Comparison of ENCODE assay signal across 17 cellular contexts in the genomic region with DNA sequence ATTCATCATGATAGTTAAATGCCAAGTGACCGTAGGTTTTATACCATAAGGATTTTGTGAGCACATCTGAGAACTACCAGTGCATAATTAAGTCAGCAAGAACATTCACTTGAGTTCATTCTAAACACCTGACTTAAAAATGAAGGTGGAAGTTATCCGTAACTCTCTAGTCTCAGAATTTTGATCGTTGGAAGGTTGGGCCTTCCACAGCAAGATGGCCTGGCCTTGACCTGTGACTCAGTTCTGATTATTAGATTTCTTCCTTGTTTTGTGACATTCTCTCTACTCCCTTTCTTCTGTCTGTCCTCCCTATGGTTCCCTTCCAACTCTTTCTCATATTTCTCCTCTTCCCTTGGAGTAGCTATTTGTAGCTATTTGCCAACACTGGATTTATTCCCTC. TPM values are rescaled to one million over a fixed set of nuclear protein-coding genes. Genes with fewer than 3 reads are reported as not detected.
DNase-seq lines count a peak whose midpoint lies in the region; ATAC-seq and TF ChIP-seq lines count a peak whose summit lies in the region.
"Had no signal": no experiment of that assay in that cellular context is flagged by ENCODE, and none has a peak within 500 bp of the region (broad histone marks: within the 10 kb centered on the region; RNA-seq: fewer than 3 reads in every experiment).

No MANE protein-coding gene starts in this region.

- no peak overlapping the region for H2AFZ ChIP-seq in SK-N-SH (ENCODE audit: low read depth)
- H2AFZ ChIP-seq: GM23248 had no signal

- no peak overlapping the region for H3K9ac ChIP-seq in SK-N-SH
- H3K9ac ChIP-seq: BLaER1, GM23248 had no signal

- H3K9me3 Mint-ChIP-seq in IgD-negative memory B cell (peaks cover 0 to 7% (median 5%) of the 10 kb centered on the region in 3 donors), neural crest cell (no peaks in the 10 kb centered on the region)
- no peaks in the 10 kb centered on the region for H3K9me3 Mint-ChIP-seq in dendritic cell treated with granulocyte-macrophage colony-stimulating factor and Interleukin-4, amounts not matched to agents 40 ng/mL and 50 ng/mL, for 4 days
- H3K9me3 Mint-ChIP-seq: CD8-positive, alpha-beta memory T cell had no signal

- no peak for TF ChIP-seq EP300 in SK-N-SH (IDR thresholded peaks at IDR 0.05; ENCODE audit: borderline replicate concordance in 1 of 2, low read depth in 1 of 2, low read length in 1 of 2)

- H4K20me1 ChIP-seq in SK-N-SH (ENCODE audit: insufficient read depth): no peaks in the 10 kb centered on the region
- H4K20me1 ChIP-seq: BLaER1 had no signal

- no peak overlapping the region for H3K4me3 ChIP-seq in SK-N-SH (ENCODE audit: low read depth in 2 of 2, low read length in 1 of 2)
- H3K4me3 ChIP-seq in effector memory CD4-positive, alpha-beta T cell (ENCODE audit: insufficient read depth, low read depth, low read length, poor library complexity, severe bottlenecking): no peak overlapping the region
- H3K4me3 ChIP-seq: BLaER1, GM23248 had no signal

- no peaks in the 10 kb centered on the region for H3K36me3 ChIP-seq in SK-N-SH (replicated peaks in 1 of 2; ENCODE audit: control insufficient read depth in 1 of 2, insufficient read depth in 2 of 2, low read length in 1 of 2)
- H3K36me3 ChIP-seq in effector memory CD4-positive, alpha-beta T cell (ENCODE audit: control insufficient read depth, insufficient read depth, low read length): no peaks in the 10 kb centered on the region
- H3K36me3 ChIP-seq: BLaER1 had no signal

- 64% methylated on average over 3 of the region's 3 CpGs for WGBS in SK-N-SH (ENCODE audit: low lambda C conversion rate)

- peaks cover 7% of the 10 kb centered on the region for H3F3A ChIP-seq in SK-N-SH (replicated peaks; ENCODE audit: insufficient read depth)

- H3K4me1 ChIP-seq in SK-N-SH (ENCODE audit: control insufficient read depth in 1 of 2, insufficient read depth in 2 of 2, low read depth in 1 of 2, low read length in 1 of 2): no peaks in the 10 kb centered on the region
- no peaks in the 10 kb centered on the region for H3K4me1 ChIP-seq in effector memory CD4-positive, alpha-beta T cell (ENCODE audit: control insufficient read depth, insufficient read depth, low read length, poor library complexity, severe bottlenecking)
- H3K4me1 ChIP-seq: Caco-2 had no signal

- no peak overlapping the region for H3K4me2 ChIP-seq in SK-N-SH
- H3K4me2 ChIP-seq: BLaER1 had no signal

- H3K27me3 ChIP-seq in SK-N-SH (ENCODE audit: insufficient read depth): no peaks in the 10 kb centered on the region
- no peaks in the 10 kb centered on the region for H3K27me3 ChIP-seq in effector memory CD4-positive, alpha-beta T cell (replicated peaks; ENCODE audit: control insufficient read depth, insufficient read depth, low read length, poor library complexity, severe bottlenecking)
- H3K27me3 ChIP-seq: BLaER1 had no signal

- H3K9me3 ChIP-seq in SK-N-SH: no peaks in the 10 kb centered on the region
- no peaks in the 10 kb centered on the region for H3K9me3 ChIP-seq in effector memory CD4-positive, alpha-beta T cell (ENCODE audit: control insufficient read depth, low read length)
- H3K9me3 ChIP-seq: Caco-2 had no signal

- H3K79me2 ChIP-seq in SK-N-SH (ENCODE audit: insufficient read depth): no peaks in the 10 kb centered on the region

- TF ChIP-seq CTCF in SK-N-SH (IDR thresholded peaks at IDR 0.05): no peak
- TF ChIP-seq CTCF in neural crest cell (conservative IDR thresholded peaks at IDR 0.05): no peak

- no peaks in the 10 kb centered on the region for H3K9me2 ChIP-seq in SK-N-SH

- peaks cover 26 to 29% (median 27%) of the 10 kb centered on the region in 3 donors for H3K4me1 Mint-ChIP-seq in IgD-negative memory B cell
- peaks cover 65% of the 10 kb centered on the region for H3K4me1 Mint-ChIP-seq in dendritic cell treated with granulocyte-macrophage colony-stimulating factor and Interleukin-4, amounts not matched to agents 40 ng/mL and 50 ng/mL, for 4 days (ENCODE audit: low read depth)
- no peaks in the 10 kb centered on the region for H3K4me1 Mint-ChIP-seq in neural crest cell

- peak; percentile 60 for ATAC-seq in SK-N-SH treated with all-trans-retinoic acid at 6 μM for 48 hours
- no peak for ATAC-seq in GM18498 (IDR thresholded peaks at IDR 0.05; ENCODE audit: unreplicated experiment)

- DNase-seq in SK-N-SH: no peak
- DNase-seq in neural crest cell (ENCODE audit: low read depth, low spot score): no peak
- DNase-seq in effector memory CD4-positive, alpha-beta T cell: no peak
- DNase-seq in stimulated activated CD4-positive, alpha-beta T cell treated with anti-CD3 and anti-CD28 coated beads, Interleukin-4, amount 100 ng/mL, for 24 hours: no peak
- DNase-seq: AML-193; Caco-2; CD8-positive, alpha-beta memory T cell; DND-41; GDM1; GM23248; H7 had no signal

- peaks cover 2% of the 10 kb centered on the region for H3K27me3 Mint-ChIP-seq in IgD-negative memory B cell
- no peaks in the 10 kb centered on the region for H3K27me3 Mint-ChIP-seq in dendritic cell treated with granulocyte-macrophage colony-stimulating factor and Interleukin-4, amounts not matched to agents 40 ng/mL and 50 ng/mL, for 4 days
- no peaks in the 10 kb centered on the region for H3K27me3 Mint-ChIP-seq in neural crest cell (ENCODE audit: low read depth)

- POLR2A ChIA-PET in SK-N-SH (lab: Yijun Ruan, JAX): no interaction called here

- TF ChIP-seq RAD21 in SK-N-SH (IDR thresholded peaks at IDR 0.05; ENCODE audit: low read length): no peak

- H3K27ac ChIP-seq in SK-N-SH (ENCODE audit: low read depth in 2 of 2, low read length in 1 of 2): no peak overlapping the region
- H3K27ac ChIP-seq in effector memory CD4-positive, alpha-beta T cell (ENCODE audit: insufficient read depth, low read length, poor library complexity, severe bottlenecking): no peak overlapping the region
- H3K27ac ChIP-seq: 22Rv1, BLaER1, GM23248 had no signal

- H3K36me3 Mint-ChIP-seq in IgD-negative memory B cell (peaks cover 4% of the 10 kb centered on the region), neural crest cell (ENCODE audit: low read depth) (no peaks in the 10 kb centered on the region)
- no peaks in the 10 kb centered on the region for H3K36me3 Mint-ChIP-seq in dendritic cell treated with granulocyte-macrophage colony-stimulating factor and Interleukin-4, amounts not matched to agents 40 ng/mL and 50 ng/mL, for 4 days (ENCODE audit: low read depth)

- H3K4me3 Mint-ChIP-seq in IgD-negative memory B cell (no peak overlapping the region), neural crest cell (no peak overlapping the region)
- H3K4me3 Mint-ChIP-seq in dendritic cell treated with granulocyte-macrophage colony-stimulating factor and Interleukin-4, amounts not matched to agents 40 ng/mL and 50 ng/mL, for 4 days: no peak overlapping the region
- H3K4me3 Mint-ChIP-seq: CD8-positive, alpha-beta memory T cell had no signal

- CTCF ChIA-PET in SK-N-SH (lab: Yijun Ruan, JAX): interaction anchor here (1.6 kb wide), 1 partner anchor 8 kb away, joined by 4 read pairs; no protein-coding TSS in a partner anchor

- H3K27ac Mint-ChIP-seq in IgD-negative memory B cell (peak overlapping the region in 2 of 3 donors; percentile 39 to 75), neural crest cell (ENCODE audit: unreplicated experiment) (peak overlapping the region; percentile 65)
- H3K27ac Mint-ChIP-seq in dendritic cell treated with granulocyte-macrophage colony-stimulating factor and Interleukin-4, amounts not matched to agents 40 ng/mL and 50 ng/mL, for 4 days: peak overlapping the region; percentile 15
- H3K27ac Mint-ChIP-seq: CD8-positive, alpha-beta memory T cell had no signal

- intact Hi-C loops in dendritic cell treated with granulocyte-macrophage colony-stimulating factor and Interleukin-4, amounts not matched to agents 40 ng/mL and 50 ng/mL, for 4 days (cut with micrococcal nuclease): loop anchor here (5.0 kb wide), 1 partner anchor 112 kb away; the partner anchor contains the start of gene INTS6

TF ChIP-seq in SK-N-SH treated with all-trans-retinoic acid at 6 μM for 48 hours, 23 proteins besides CTCF, POLR2A, EP300 and RAD21 (continues in another document):
- TF ChIP-seq ISL1 (CRISPR knock-in tag; IDR thresholded peaks at IDR 0.05): no peak
- TF ChIP-seq PPARA (CRISPR knock-in tag; IDR thresholded peaks at IDR 0.05; ENCODE audit: borderline replicate concordance): no peak
- no peak for TF ChIP-seq ZNF70 (CRISPR knock-in tag; IDR thresholded peaks at IDR 0.05)
- TF ChIP-seq ZFP3 (CRISPR knock-in tag; IDR thresholded peaks at IDR 0.05): no peak
- TF ChIP-seq ARNTL (CRISPR knock-in tag; IDR thresholded peaks at IDR 0.05; ENCODE audit: borderline replicate concordance, low read depth): no peak

TF ChIP-seq in SK-N-SH, 30 proteins besides CTCF, POLR2A, EP300 and RAD21 (continues in another document):
- no peak for TF ChIP-seq MEF2A (IDR thresholded peaks at IDR 0.05; ENCODE audit: borderline replicate concordance, low read depth)
- TF ChIP-seq, protein P1, sequence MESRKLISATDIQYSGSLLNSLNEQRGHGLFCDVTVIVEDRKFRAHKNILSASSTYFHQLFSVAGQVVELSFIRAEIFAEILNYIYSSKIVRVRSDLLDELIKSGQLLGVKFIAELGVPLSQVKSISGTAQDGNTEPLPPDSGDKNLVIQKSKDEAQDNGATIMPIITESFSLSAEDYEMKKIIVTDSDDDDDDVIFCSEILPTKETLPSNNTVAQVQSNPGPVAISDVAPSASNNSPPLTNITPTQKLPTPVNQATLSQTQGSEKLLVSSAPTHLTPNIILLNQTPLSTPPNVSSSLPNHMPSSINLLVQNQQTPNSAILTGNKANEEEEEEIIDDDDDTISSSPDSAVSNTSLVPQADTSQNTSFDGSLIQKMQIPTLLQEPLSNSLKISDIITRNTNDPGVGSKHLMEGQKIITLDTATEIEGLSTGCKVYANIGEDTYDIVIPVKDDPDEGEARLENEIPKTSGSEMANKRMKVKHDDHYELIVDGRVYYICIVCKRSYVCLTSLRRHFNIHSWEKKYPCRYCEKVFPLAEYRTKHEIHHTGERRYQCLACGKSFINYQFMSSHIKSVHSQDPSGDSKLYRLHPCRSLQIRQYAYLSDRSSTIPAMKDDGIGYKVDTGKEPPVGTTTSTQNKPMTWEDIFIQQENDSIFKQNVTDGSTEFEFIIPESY (IDR thresholded peaks at IDR 0.05; ENCODE audit: borderline replicate concordance, low read depth): no peak
- TF ChIP-seq FOXM1 (IDR thresholded peaks at IDR 0.05; ENCODE audit: low read depth): no peak
- no peak for TF ChIP-seq TCF12 (IDR thresholded peaks at IDR 0.05)
- no peak for TF ChIP-seq USF1 (IDR thresholded peaks at IDR 0.05; ENCODE audit: borderline replicate concordance, low read depth)
- no peak for TF ChIP-seq RXRA (IDR thresholded peaks at IDR 0.05; ENCODE audit: borderline replicate concordance, low read depth)

RNA-seq across cellular contexts. Expression of gene WDFY2, which starts 20.0 kb away (rescaled TPM):
- polyA plus RNA-seq in SK-N-SH (2012; rRNA removed) (4.1 and 5.4 TPM in 2 replicates), IgD-negative memory B cell (6.0 TPM)
- polyA plus RNA-seq in SK-N-SH (2012; cell fraction: cytosol; rRNA removed): 2.6 and 2.9 TPM in 2 replicates
- polyA plus RNA-seq in SK-N-SH (2012; cell fraction: nucleus; rRNA removed): 15.1 and 20.4 TPM in 2 replicates
- total RNA-seq in neural crest cell: 18.9 and 20.7 TPM in 2 replicates

Comparison
In these comparisons a context has a peak if more than half of its experiments do, and no peak if none do; other contexts are left out.
1. H3K27ac Mint-ChIP-seq: peak in every context shown above with its lines; median percentile 65 in neural crest cell; 57 in IgD-negative memory B cell; 15 in dendritic cell treated with granulocyte-macrophage colony-stimulating factor and Interleukin-4, amounts not matched to agents 40 ng/mL and 50 ng/mL, for 4 days.